ENCODE assay signal across 8 cellular contexts in the genomic region with DNA sequence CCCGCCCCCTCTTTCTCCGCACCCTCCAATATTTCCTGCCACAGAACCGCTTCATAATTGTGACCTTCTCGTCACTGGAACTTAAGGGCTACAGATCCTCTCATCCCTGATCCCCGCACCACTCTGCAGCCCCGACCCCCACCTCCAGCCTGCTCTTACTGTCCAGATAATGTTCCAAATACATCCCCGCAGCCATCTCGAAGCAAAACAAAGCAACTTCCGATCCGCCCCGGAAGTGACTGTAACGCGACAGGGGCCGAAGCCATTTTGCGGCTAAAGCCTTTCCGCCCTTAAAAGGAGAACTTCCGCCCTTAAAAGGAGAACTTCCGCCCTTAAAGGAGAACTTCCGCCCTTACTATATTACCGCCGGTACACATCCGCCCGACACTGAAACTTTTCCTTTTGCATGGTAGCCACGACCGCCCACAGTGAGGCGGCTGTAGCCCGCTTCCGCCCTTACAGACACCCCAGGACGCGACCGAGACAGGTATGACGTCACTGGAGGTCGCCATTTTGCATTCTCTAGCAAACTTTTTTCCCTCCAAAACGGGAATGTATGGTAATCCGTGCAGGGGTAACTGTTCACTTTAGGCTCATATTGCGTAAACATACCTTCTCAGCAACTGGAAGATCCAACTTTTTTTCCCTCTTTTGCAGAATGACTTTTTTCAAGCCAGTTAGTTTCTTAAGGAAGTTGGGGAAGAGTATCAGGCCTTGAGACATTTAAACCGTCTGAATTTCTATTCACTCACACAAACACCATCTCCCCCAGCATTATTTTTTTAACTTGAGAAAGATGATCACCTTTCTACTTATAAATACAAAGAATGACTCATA. TPM values are rescaled to one million over a fixed set of nuclear protein-coding genes. Genes with fewer than 3 reads are reported as not detected.
A peak's percentile ranks its signal among the peaks of the same experiment; 100 is the strongest.
DNase-seq lines count a peak whose midpoint lies in the region; ATAC-seq and TF ChIP-seq lines count a peak whose summit lies in the region.

ING4 (minus strand) TSS at position 214 of the 837 bp plus-strand sequence; CDS start at position 196, 18 bp downstream.

- H3K36me3 ChIP-seq in upper lobe of right lung, result peaks cover 26% of the 10 kb centered on the region

- no peaks in the 10 kb centered on the region for H3K27me3 ChIP-seq in upper lobe of right lung

- peaks cover 24% of the 10 kb centered on the region for H3K36me3 Mint-ChIP-seq in T-helper 1 cell treated with Interleukin-12 subunit alpha and Interleukin-12 subunit beta and Interleukin-4 antibody, amounts not matched to agents 30 μg/mL and 1 μg/mL, for 36 hours (ENCODE audit: low read depth)

- H3K9me3 ChIP-seq in upper lobe of right lung, result no peaks in the 10 kb centered on the region

- intact Hi-C loops in left cardiac atrium (cut with DNase I), result loop anchor here in 1 of 2 donors (1.0 to 2.0 kb wide), 2 partner anchors 26 to 62 kb away; partner anchors contain the start of genes COPS7A and ZNF384
- intact Hi-C loops in posterior vena cava (cut with DNase I), result loop anchor here in 1 of 2 donors (1.0 kb wide), 1 partner anchor 26 kb away; the partner anchor contains the start of gene ZNF384
- intact Hi-C loops in upper lobe of right lung (cut with DNase I), result no loop called here

- peak within 1 kb of the TSS; percentile 92 for H3K27ac Mint-ChIP-seq in T-helper 1 cell treated with Interleukin-12 subunit alpha and Interleukin-12 subunit beta and Interleukin-4 antibody, amounts not matched to agents 30 μg/mL and 1 μg/mL, for 36 hours

- H3K27ac ChIP-seq in upper lobe of right lung, result peak within 1 kb of the TSS; percentile 76

- DNase-seq in GM13977 (ENCODE audit: low spot score), result peak; percentile 97
- peak; percentile 100 for DNase-seq in NCI-H1694 (lab: John Stamatoyannopoulos, UW)
- peak; percentile 97 for DNase-seq in amniotic stem cell (lab: John Stamatoyannopoulos, UW)
- DNase-seq in left cardiac atrium, result peak; percentile 98
- peak; percentile 99 for DNase-seq in posterior vena cava (ENCODE audit: low spot score)
- peak; percentile 98 for DNase-seq in upper lobe of right lung

- H3K4me1 ChIP-seq in upper lobe of right lung, result peaks cover 11% of the 10 kb centered on the region

- peak within 1 kb of the TSS; percentile 87 for H3K4me3 ChIP-seq in upper lobe of right lung

- in situ Hi-C loops in GM13977 (cut with MboI; ENCODE audit: low pct_unique_long_range_greater_than_20kb, low sequenced_read_pairs, unreplicated experiment), result no loop called here

- ATAC-seq in HG02884 (IDR thresholded peaks at IDR 0.05; ENCODE audit: unreplicated experiment), result peak; percentile 94
- peak; percentile 100 for ATAC-seq in left cardiac atrium
- ATAC-seq in upper lobe of right lung, result peak; percentile 99

- H3K4me1 Mint-ChIP-seq in T-helper 1 cell treated with Interleukin-12 subunit alpha and Interleukin-12 subunit beta and Interleukin-4 antibody, amounts not matched to agents 30 μg/mL and 1 μg/mL, for 36 hours (ENCODE audit: low read depth), result peaks cover 16% of the 10 kb centered on the region

- TF ChIP-seq CTCF in GM13977 (IDR thresholded peaks at IDR 0.05; ENCODE audit: extremely low read depth, insufficient read depth, missing control alignments), result no peak
- no peak for TF ChIP-seq CTCF in upper lobe of right lung (IDR thresholded peaks at IDR 0.05)

- H3K9me3 Mint-ChIP-seq in T-helper 1 cell treated with Interleukin-12 subunit alpha and Interleukin-12 subunit beta and Interleukin-4 antibody, amounts not matched to agents 30 μg/mL and 1 μg/mL, for 36 hours, result no peaks in the 10 kb centered on the region

- H3K4me3 Mint-ChIP-seq in T-helper 1 cell treated with Interleukin-12 subunit alpha and Interleukin-12 subunit beta and Interleukin-4 antibody, amounts not matched to agents 30 μg/mL and 1 μg/mL, for 36 hours, result peak within 1 kb of the TSS; percentile 90

- H3K27me3 Mint-ChIP-seq in T-helper 1 cell treated with Interleukin-12 subunit alpha and Interleukin-12 subunit beta and Interleukin-4 antibody, amounts not matched to agents 30 μg/mL and 1 μg/mL, for 36 hours (ENCODE audit: low read depth), result no peaks in the 10 kb centered on the region

RNA-seq across cellular contexts. Expression of gene ING4, which starts in this region (rescaled TPM):
- total RNA-seq in left cardiac atrium, result 10 to 100 TPM; 16.8 to 28.5 TPM
- 10 to 100 TPM; 23.0 to 25.9 TPM for total RNA-seq in posterior vena cava
- 38.0 TPM for total RNA-seq in upper lobe of right lung

Comparison
In these comparisons a context has a peak if more than half of its experiments do, and no peak if none do; other contexts are left out.
1. Peak in every context shown above with its lines: DNase-seq, ATAC-seq, H3K4me3 ChIP-seq and H3K27ac ChIP-seq.